8 cellular contexts compared by ENCODE assay signal in genomic region chr5:179731791-179732411, GRCh38. TPM values are rescaled to one million over a fixed set of nuclear protein-coding genes. Genes with fewer than 3 reads are reported as not detected.
DNase-seq lines count a peak whose midpoint lies in the region; FAIRE-seq and TF ChIP-seq lines count a peak whose summit lies in the region.

No MANE protein-coding gene starts in this region.

- H3K4me3 ChIP-seq in HAP-1 (peak overlapping the region; percentile 60), left ventricle myocardium inferior (peak overlapping the region; percentile 84), small intestine (ENCODE audit: low read depth in 1 of 2, low read length in 2 of 2) (peak overlapping the region in 1 of 2 donors; percentile 99)

- FAIRE-seq in GM12891 (lab: Jason Lieb, UNC) (no peak), small intestine (lab: Jason Lieb, UNC) (no peak)

- H3K4me1 ChIP-seq in HAP-1 (peaks cover 13% of the 10 kb centered on the region), left ventricle myocardium inferior (peaks cover 50% of the 10 kb centered on the region), small intestine (ENCODE audit: control insufficient read depth in 2 of 2, insufficient read depth in 1 of 2, low read depth in 1 of 2, low read length in 1 of 2) (peaks cover 0 to 2% of the 10 kb centered on the region in 2 donors)

- intact Hi-C loops in left ventricle myocardium inferior (cut with micrococcal nuclease): no loop called here

- no peak for TF ChIP-seq CTCF in left ventricle myocardium inferior (IDR thresholded peaks at IDR 0.05; ENCODE audit: borderline replicate concordance)

- in situ Hi-C loops in HAP-1 (cut with MboI; ENCODE audit: low sequenced_read_pairs): no loop called here

- WGBS in small intestine, 3 donors: 54 to 65% (median 59%) methylated on average over 24 of the region's 24 CpGs

- no peaks in the 10 kb centered on the region for H3K9me3 ChIP-seq in HAP-1
- no peaks in the 10 kb centered on the region for H3K9me3 ChIP-seq in left ventricle myocardium inferior (replicated peaks)
- H3K9me3 ChIP-seq in small intestine (ENCODE audit: control insufficient read depth, low read depth): no peaks in the 10 kb centered on the region

- H3K27me3 ChIP-seq in HAP-1 (ENCODE audit: low read depth) (no peaks in the 10 kb centered on the region), left ventricle myocardium inferior (ENCODE audit: low read depth) (no peaks in the 10 kb centered on the region), small intestine (ENCODE audit: control insufficient read depth in 2 of 2, insufficient read depth in 2 of 2, low read length in 2 of 2) (no peaks in the 10 kb centered on the region)

- DNase-seq in GM12891 (ENCODE audit: insufficient read length, low spot score) (no peak), HAP-1 (ENCODE audit: low spot score in 2 of 2) (peak in 1 of 2 experiments; percentile 30), LoVo (ENCODE audit: low spot score) (peak; percentile 26), left ventricle myocardium inferior (peak; percentile 21), small intestine (no peak), NCI-H2081 (lab: John Stamatoyannopoulos, UW) (no peak), NCI-H510A treated with DMSO at 0.1 percent for 48 hours (lab: John Stamatoyannopoulos, UW) (no peak)
- DNase-seq in activated effector memory CD4-positive, alpha-beta T cell treated with Interleukin-2 at 50 U/mL for 16 hours: peak; percentile 2

- H3K27ac ChIP-seq in left ventricle myocardium inferior (replicated peaks) (peak overlapping the region; percentile 96), small intestine (ENCODE audit: low read depth in 1 of 2, low read length in 1 of 2) (peak overlapping the region; percentile 42 to 95)

- H3K36me3 ChIP-seq in HAP-1 (replicated peaks): peaks cover 48% of the 10 kb centered on the region
- H3K36me3 ChIP-seq in left ventricle myocardium inferior: peaks cover 41% of the 10 kb centered on the region
- H3K36me3 ChIP-seq in small intestine (ENCODE audit: control insufficient read depth in 2 of 2, insufficient read depth in 2 of 2, low read length in 2 of 2): peaks cover 13 to 15% of the 10 kb centered on the region in 2 donors

- no peak for TF ChIP-seq POLR2A in GM12891 (IDR thresholded peaks at IDR 0.05; ENCODE audit: low read depth, low read length)

TF ChIP-seq in GM12891, 5 proteins besides CTCF, POLR2A, EP300 and RAD21:
- TF ChIP-seq SPI1 (IDR thresholded peaks at IDR 0.05; ENCODE audit: low read depth, low read length) (peak; percentile 32; the same call in 1 of the 2 replicates), POLR2AphosphoS5 (IDR thresholded peaks at IDR 0.05; ENCODE audit: low read depth, low read length) (no peak), POU2F2 (IDR thresholded peaks at IDR 0.05; ENCODE audit: low read depth, low read length) (no peak), PAX5 (IDR thresholded peaks at IDR 0.05; ENCODE audit: insufficient read depth, low read length, severe bottlenecking) (no peak), TAF1 (IDR thresholded peaks at IDR 0.05; ENCODE audit: low read depth, low read length) (peak; percentile 17; the same call in 1 of the 2 replicates)

RNA-seq across cellular contexts. Expression of gene MAML1, which starts 0.7 kb away (rescaled TPM):
- polyA plus RNA-seq in GM12891 (2012; ENCODE audit: low read depth, missing spikeins): 7.9 TPM
- 11.8 TPM for total RNA-seq in left ventricle myocardium inferior
- 10 to 100 TPM in 1 of 3 donors, 1 to 10 TPM in 2; 6.2 to 13.6 (median 8.3) TPM for polyA plus RNA-seq in small intestine

RNA-seq across cellular contexts. Expression of gene CANX, which starts 33.1 kb away (rescaled TPM):
- polyA plus RNA-seq in GM12891 (2012; ENCODE audit: low read depth, missing spikeins): 191 TPM
- 414 TPM for total RNA-seq in left ventricle myocardium inferior
- polyA plus RNA-seq in small intestine: 100 to 1,000 TPM in 2 of 3 donors, 10 to 100 TPM in 1; 89.2 to 266 (median 112) TPM

RNA-seq across cellular contexts. Expression of gene CBY3, which starts 51.1 kb away (rescaled TPM):
- 0.46 TPM for polyA plus RNA-seq in GM12891 (2012; ENCODE audit: low read depth, missing spikeins)
- total RNA-seq in left ventricle myocardium inferior: not detected
- under 1 TPM in 1 of 3 donors, not detected in 2; 0.07 TPM for polyA plus RNA-seq in small intestine

Comparison
In these comparisons a context has a peak if more than half of its experiments do, and no peak if none do; other contexts are left out.
1. DNase-seq: peak in LoVo (single experiment), activated effector memory CD4-positive, alpha-beta T cell treated with Interleukin-2 at 50 U/mL for 16 hours (single experiment) and left ventricle myocardium inferior (single experiment); none in GM12891 (single experiment), small intestine (single experiment), NCI-H2081 (0 of 2) and NCI-H510A treated with DMSO at 0.1 percent for 48 hours (single experiment).